In genomic region chr7:67377939-67378862, GRCh38 we compare ENCODE assay signal across 8 cellular contexts.
A peak's percentile ranks its signal among the peaks of the same experiment; 100 is the strongest.
DNase-seq lines count a peak whose midpoint lies in the region; ATAC-seq and TF ChIP-seq lines count a peak whose summit lies in the region.

No MANE protein-coding gene starts in this region.

- peak; percentile 72 for DNase-seq in GM10266 (ENCODE audit: extremely low spot score)
- DNase-seq in NAMALWA (ENCODE audit: low spot score), result peak; percentile 88
- peak; percentile 64 for DNase-seq in activated naive CD8-positive, alpha-beta T cell treated with anti-CD3 and anti-CD28 coated beads, Interleukin-2, amount 50 U/mL, for 24 hours
- DNase-seq in left cardiac atrium, result peak; percentile 54
- peak; percentile 13 for DNase-seq in renal cortical epithelial cell (ENCODE audit: low read depth)

- H3K27me3 Mint-ChIP-seq in activated naive CD8-positive, alpha-beta T cell treated with anti-CD3 and anti-CD28 coated beads, Interleukin-2, amount 50 U/mL, for 24 hours, result peaks cover 7% of the 10 kb centered on the region

- no peaks in the 10 kb centered on the region for H3K36me3 ChIP-seq in HEK293 (ENCODE audit: control insufficient read depth in 2 of 2, insufficient read depth in 1 of 2, low read length in 2 of 2)

- CTCF ChIA-PET in HEK293 (lab: Yijun Ruan, JAX), result interaction anchor here (0.6 to 2.2 kb wide), 11 partner anchors 7 to 261 kb away, joined by 3 to 8 read pairs (median 4); no protein-coding TSS in a partner anchor

- no peak overlapping the region for H3K27ac ChIP-seq in HEK293 (ENCODE audit: extremely low read depth, low read depth, low read length)

- H3K4me3 ChIP-seq in HEK293 (ENCODE audit: low read depth, low read length), result no peak overlapping the region

- H3K4me3 Mint-ChIP-seq in activated naive CD8-positive, alpha-beta T cell treated with anti-CD3 and anti-CD28 coated beads, Interleukin-2, amount 50 U/mL, for 24 hours, result no peak overlapping the region

- H3K36me3 Mint-ChIP-seq in activated naive CD8-positive, alpha-beta T cell treated with anti-CD3 and anti-CD28 coated beads, Interleukin-2, amount 50 U/mL, for 24 hours (ENCODE audit: low read depth), result no peaks in the 10 kb centered on the region

- no peaks in the 10 kb centered on the region for H3K4me1 ChIP-seq in HEK293 (ENCODE audit: control insufficient read depth, insufficient read depth, low read length)

- ATAC-seq in SK-N-SH treated with all-trans-retinoic acid at 6 μM for 48 hours (peak; percentile 99), left cardiac atrium (peak; percentile 89 to 90), HG03095 (IDR thresholded peaks at IDR 0.05; ENCODE audit: unreplicated experiment) (no peak)
- ATAC-seq in activated naive CD8-positive, alpha-beta T cell treated with anti-CD3 and anti-CD28 coated beads, Interleukin-2, amount 50 U/mL, for 24 hours, result peak; percentile 71

- intact Hi-C loops in left cardiac atrium (cut with DNase I), result no loop called here

- H3K27ac Mint-ChIP-seq in activated naive CD8-positive, alpha-beta T cell treated with anti-CD3 and anti-CD28 coated beads, Interleukin-2, amount 50 U/mL, for 24 hours, result no peak overlapping the region

- H3K9me3 ChIP-seq in HEK293 (ENCODE audit: control insufficient read depth, insufficient read depth, low read depth, low read length), result no peaks in the 10 kb centered on the region

- no peaks in the 10 kb centered on the region for H3K4me1 Mint-ChIP-seq in activated naive CD8-positive, alpha-beta T cell treated with anti-CD3 and anti-CD28 coated beads, Interleukin-2, amount 50 U/mL, for 24 hours

- H3K9me3 Mint-ChIP-seq in activated naive CD8-positive, alpha-beta T cell treated with anti-CD3 and anti-CD28 coated beads, Interleukin-2, amount 50 U/mL, for 24 hours, result peaks cover 6% of the 10 kb centered on the region

- POLR2A ChIA-PET in HEK293 (lab: Yijun Ruan, JAX), result no interaction called here

- TF ChIP-seq CTCF in GM10266 (IDR thresholded peaks at IDR 0.05; ENCODE audit: control insufficient read depth, insufficient read depth, low read depth, missing control alignments), result peak; percentile 89
- TF ChIP-seq CTCF in HEK293 (tag by site-specific recombination; IDR thresholded peaks at IDR 0.05), result peak; percentile 47

TF ChIP-seq in HEK293, 187 proteins besides CTCF, POLR2A, EP300 and RAD21:
- TF ChIP-seq ZFHX2 (tag by site-specific recombination; conservative IDR thresholded peaks at IDR 0.05), result peak; percentile 44; the same call in 1 of the 2 replicates
- TF ChIP-seq ZNF677 (tag by site-specific recombination; IDR thresholded peaks at IDR 0.05), result no peak
- no peak for TF ChIP-seq ZNF843 (tag by site-specific recombination; IDR thresholded peaks at IDR 0.05)
- TF ChIP-seq ZNF654 (tag by site-specific recombination; IDR thresholded peaks at IDR 0.05; ENCODE audit: low read depth), result peak; percentile 51
- TF ChIP-seq GLIS1 (tag by site-specific recombination; IDR thresholded peaks at IDR 0.05), result peak; percentile 80
- peak; percentile 27 for TF ChIP-seq ZIC2 (tag by site-specific recombination; IDR thresholded peaks at IDR 0.05)
- TF ChIP-seq ZBTB1 (tag by site-specific recombination; IDR thresholded peaks at IDR 0.05), result no peak
- TF ChIP-seq EGR2 (tag by site-specific recombination; IDR thresholded peaks at IDR 0.05; ENCODE audit: low read depth), result peak; percentile 51; the same call in 1 of the 2 replicates

TF ChIP-seq in SK-N-SH treated with all-trans-retinoic acid at 6 μM for 48 hours, 23 proteins besides CTCF, POLR2A, EP300 and RAD21:
- TF ChIP-seq OSR1 (CRISPR knock-in tag; IDR thresholded peaks at IDR 0.05), result no peak
- no peak for TF ChIP-seq CREB5 (CRISPR knock-in tag; IDR thresholded peaks at IDR 0.05; ENCODE audit: low read depth)
- 0 out of 2 replicates have a peak, but pooled peaks have one; percentile 44 for TF ChIP-seq ZNF70 (CRISPR knock-in tag; IDR thresholded peaks at IDR 0.05)
- TF ChIP-seq ISL1 (CRISPR knock-in tag; IDR thresholded peaks at IDR 0.05), result no peak
- no peak for TF ChIP-seq CSDC2 (CRISPR knock-in tag; IDR thresholded peaks at IDR 0.05)
- 0 out of 2 replicates have a peak, but pooled peaks have one; percentile 13 for TF ChIP-seq ZNF8 (CRISPR knock-in tag; IDR thresholded peaks at IDR 0.05)
- no peak for TF ChIP-seq SNAI2 (CRISPR knock-in tag; IDR thresholded peaks at IDR 0.05)
- TF ChIP-seq GLIS3 (CRISPR knock-in tag; IDR thresholded peaks at IDR 0.05), result no peak
- TF ChIP-seq TOX (CRISPR knock-in tag; IDR thresholded peaks at IDR 0.05; ENCODE audit: borderline replicate concordance), result no peak
- 0 out of 2 replicates have a peak, but pooled peaks have one; percentile 34 for TF ChIP-seq PPARA (CRISPR knock-in tag; IDR thresholded peaks at IDR 0.05; ENCODE audit: borderline replicate concordance)
- no peak for TF ChIP-seq ZC3H10 (CRISPR knock-in tag; IDR thresholded peaks at IDR 0.05)

Comparison
In these comparisons a context has a peak if more than half of its experiments do, and no peak if none do; other contexts are left out.
1. DNase-seq: peak in every context shown above with its lines; median percentile 88 in NAMALWA; 72 in GM10266; 64 in activated naive CD8-positive, alpha-beta T cell treated with anti-CD3 and anti-CD28 coated beads, Interleukin-2, amount 50 U/mL, for 24 hours; 54 in left cardiac atrium; 13 in renal cortical epithelial cell.